In genomic region chr4:6868386-6868785, GRCh38 we compare ENCODE assay signal across 29 cellular contexts.
"Had no signal": no experiment of that assay in that cellular context is flagged by ENCODE, and none has a peak within 500 bp of the region (broad histone marks: within the 10 kb centered on the region; RNA-seq: fewer than 3 reads in every experiment).

No MANE protein-coding gene starts in this region.

- H3K27ac Mint-ChIP-seq: activated naive CD8-positive, alpha-beta T cell; mesothelial cell of epicardium; type B pancreatic cell had no signal

- ATAC-seq: body of pancreas, gastroesophageal sphincter, left cardiac atrium, left ventricle myocardium superior, pancreas had no signal

- H3K36me3 Mint-ChIP-seq: activated naive CD8-positive, alpha-beta T cell had no signal

- H3K27me3 Mint-ChIP-seq: activated naive CD8-positive, alpha-beta T cell; naive B cell; type B pancreatic cell had no signal

- H3K27me3 ChIP-seq: body of pancreas, gastroesophageal sphincter, hepatocyte, pancreas, right atrium auricular region, uterus had no signal

- H3K4me3 ChIP-seq: body of pancreas, gastroesophageal sphincter, hepatocyte, pancreas, right atrium auricular region, uterus had no signal

- H3K27ac ChIP-seq: body of pancreas, gastroesophageal sphincter, hepatocyte, pancreas, right atrium auricular region, uterus, VCaP had no signal

- H3K9me3 ChIP-seq: body of pancreas, gastroesophageal sphincter, pancreas, right atrium auricular region, uterus had no signal

- H3K4me1 Mint-ChIP-seq: mesothelial cell of epicardium had no signal

- DNase-seq: activated CD4-positive, alpha-beta T cell treated with anti-CD3 and anti-CD28 coated beads for 4 hours; activated CD4-positive, alpha-beta T cell treated with anti-CD3 and anti-CD28 coated beads, Interleukin-2, amount 50 U/mL, for 4 hours; activated CD8-positive, alpha-beta memory T cell treated with anti-CD3 and anti-CD28 coated beads, Interleukin-2, amount 50 U/mL, for 4 hours; activated effector memory CD4-positive, alpha-beta T cell treated with Interleukin-2 at 50 U/mL for 16 hours; activated naive CD4-positive, alpha-beta T cell treated with Interleukin-2 at 50 U/mL for 16 hours; activated T-cell treated with anti-CD3 and anti-CD28 coated beads, Interleukin-2, amount 50 U/mL, for 48 hours; anterior cingulate cortex; body of pancreas; dermis blood vessel endothelial cell; effector CD8-positive, alpha-beta T cell; erythroblast; left cardiac atrium; left ventricle myocardium superior; mammary epithelial cell; naive B cell; nucleus accumbens; pancreas; stimulated activated CD4-positive, alpha-beta T cell treated with anti-CD3 and anti-CD28 coated beads, Interleukin-15, amount 100 ng/mL, for 24 hours; stimulated activated CD4-positive, alpha-beta T cell treated with anti-CD3 and anti-CD28 coated beads, Interleukin-2, amount 100 ng/mL, for 24 hours; stimulated activated naive CD4-positive, alpha-beta T cell; T-helper 1 cell; uterus had no signal

- H3K4me1 ChIP-seq: body of pancreas, pancreas, uterus had no signal

- H3K4me3 Mint-ChIP-seq: activated naive CD8-positive, alpha-beta T cell; mesothelial cell of epicardium; naive B cell; type B pancreatic cell had no signal

- H3K9me3 Mint-ChIP-seq: mesothelial cell of epicardium, naive B cell, type B pancreatic cell had no signal

- H3K36me3 ChIP-seq: uterus had no signal
